ENCODE assay signal across 8 cellular contexts in the genomic region with DNA sequence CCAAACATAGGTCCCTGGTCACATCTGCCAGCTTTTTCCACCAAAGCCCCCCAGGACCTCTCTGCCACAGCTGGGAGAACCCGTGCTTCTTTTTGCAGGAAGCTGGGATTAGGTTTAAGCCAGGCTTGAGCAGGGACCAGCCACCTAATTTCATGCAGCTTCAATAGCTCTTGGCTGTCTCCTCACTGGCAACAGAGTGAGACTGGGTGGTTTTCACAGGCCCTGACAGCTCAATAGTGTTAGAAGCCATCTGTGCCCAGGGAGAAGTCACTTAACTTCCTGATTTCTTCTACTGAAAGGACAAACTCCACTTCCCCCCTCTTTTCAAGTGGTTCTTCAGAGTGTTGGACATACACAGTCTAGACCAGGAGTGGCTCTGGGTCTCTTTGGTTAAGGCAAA. TPM values are rescaled to one million over a fixed set of nuclear protein-coding genes. Genes with fewer than 3 reads are reported as not detected.
A peak's percentile ranks its signal among the peaks of the same experiment; 100 is the strongest.
DNase-seq lines count a peak whose midpoint lies in the region; ATAC-seq and TF ChIP-seq lines count a peak whose summit lies in the region.

No MANE protein-coding gene starts in this region.

- intact Hi-C loops in colonic mucosa (cut with DNase I) = loop anchor here (2.0 to 5.0 kb wide), 3 partner anchors 80 to 319 kb away; partner anchors contain the start of gene TMEM200B

- H3K4me3 ChIP-seq in ACC112 (ENCODE audit: low read depth, low read length) (no peak overlapping the region), colonic mucosa (no peak overlapping the region), HAP-1 (no peak overlapping the region)

- H3K36me3 ChIP-seq in ACC112 (ENCODE audit: insufficient read depth, low read length) (0 out of 2 replicates have a peak, but pooled peaks cover 6% of the 10 kb centered on the region), colonic mucosa (no peaks in the 10 kb centered on the region), HAP-1 (replicated peaks) (peaks cover 68% of the 10 kb centered on the region)

- H3K27ac ChIP-seq in ACC112 (ENCODE audit: low read depth, low read length) (peak overlapping the region; percentile 46), colonic mucosa (peak overlapping the region; percentile 44)

- TF ChIP-seq CTCF in colonic mucosa (IDR thresholded peaks at IDR 0.05) (no peak), neural crest cell (conservative IDR thresholded peaks at IDR 0.05) (no peak)

- no peak for ATAC-seq in HG03442 (IDR thresholded peaks at IDR 0.05; ENCODE audit: unreplicated experiment)

- H3K9me3 ChIP-seq in colonic mucosa (no peaks in the 10 kb centered on the region), HAP-1 (no peaks in the 10 kb centered on the region)

- no peaks in the 10 kb centered on the region for H3K27me3 ChIP-seq in ACC112 (ENCODE audit: insufficient read depth, low read length)
- H3K27me3 ChIP-seq in colonic mucosa = no peaks in the 10 kb centered on the region
- H3K27me3 ChIP-seq in HAP-1 (ENCODE audit: low read depth) = no peaks in the 10 kb centered on the region

- no peaks in the 10 kb centered on the region for H3K79me2 ChIP-seq in ACC112 (ENCODE audit: control insufficient read depth, insufficient read depth, low read length, unreplicated experiment)

- H3K9me3 Mint-ChIP-seq in neural crest cell = no peaks in the 10 kb centered on the region

- DNase-seq in MV-4-11 (lab: John Stamatoyannopoulos, UW) (peak; percentile 83), colonic mucosa (no peak), neural crest cell (ENCODE audit: low read depth, low spot score) (no peak), NCI-H1092 (lab: John Stamatoyannopoulos, UW) (no peak), DMS114 treated with DMSO at 0.1 percent for 48 hours (lab: John Stamatoyannopoulos, UW; ENCODE audit: unreplicated experiment) (no peak), HAP-1 (ENCODE audit: low spot score in 2 of 2) (no peak)

- peaks cover 6% of the 10 kb centered on the region for H3K4me1 Mint-ChIP-seq in neural crest cell

- no peak overlapping the region for H2AFZ ChIP-seq in ACC112 (ENCODE audit: low read length, unreplicated experiment)

- H3K4me1 ChIP-seq in ACC112 (ENCODE audit: control insufficient read depth, insufficient read depth, low read length, unreplicated experiment) (peaks cover 12% of the 10 kb centered on the region), colonic mucosa (no peaks in the 10 kb centered on the region), HAP-1 (no peaks in the 10 kb centered on the region)

- H3K27ac Mint-ChIP-seq in neural crest cell (ENCODE audit: unreplicated experiment) = peak overlapping the region; percentile 83

- in situ Hi-C loops in HAP-1 (cut with MboI; ENCODE audit: low sequenced_read_pairs) = no loop called here

- H3K27me3 Mint-ChIP-seq in neural crest cell (ENCODE audit: low read depth) = no peaks in the 10 kb centered on the region

- peak overlapping the region in 1 of 2 donors; percentile 48 for H3K9ac ChIP-seq in colonic mucosa (ENCODE audit: low read depth in 2 of 2, low read length in 2 of 2)

- no peaks in the 10 kb centered on the region for H3K36me3 Mint-ChIP-seq in neural crest cell (ENCODE audit: low read depth)

- no peak overlapping the region for H3K4me3 Mint-ChIP-seq in neural crest cell

RNA-seq across cellular contexts. Expression of gene SRSF4, which starts 20.4 kb away (rescaled TPM):
- total RNA-seq in colonic mucosa (10 to 100 TPM; 86.3 to 90.3 TPM), neural crest cell (109 and 112 TPM in 2 replicates)

RNA-seq across cellular contexts. Expression of gene MECR, which starts 28.7 kb away (rescaled TPM):
- total RNA-seq in colonic mucosa (10 to 100 TPM; 12.9 to 21.8 TPM), neural crest cell (24.6 and 28.4 TPM in 2 replicates)

RNA-seq across cellular contexts. Expression of gene PTPRU, which starts 34.3 kb away (rescaled TPM):
- total RNA-seq in colonic mucosa (1 to 10 TPM; 2.3 to 4.8 TPM), neural crest cell (4.8 and 5.1 TPM in 2 replicates)
